ENCODE assay signal across 15 cellular contexts in genomic region chr16:15674571-15674970, GRCh38. TPM values are rescaled to one million over a fixed set of nuclear protein-coding genes. Genes with fewer than 3 reads are reported as not detected.
DNase-seq lines count a peak whose midpoint lies in the region; ATAC-seq and TF ChIP-seq lines count a peak whose summit lies in the region.
"Had no signal": no experiment of that assay in that cellular context is flagged by ENCODE, and none has a peak within 500 bp of the region (broad histone marks: within the 10 kb centered on the region; RNA-seq: fewer than 3 reads in every experiment).

No MANE protein-coding gene starts in this region.

- peak overlapping the region; percentile 98 to 99 (median 99) for H3K27ac Mint-ChIP-seq in CD14-positive monocyte
- peak overlapping the region; percentile 98 for H3K27ac Mint-ChIP-seq in activated naive CD8-positive, alpha-beta T cell treated with anti-CD3 and anti-CD28 coated beads, Interleukin-2, amount 10 ng/mL, durations not matched to agents 7 days and 5 days
- H3K27ac Mint-ChIP-seq: mesothelial cell of epicardium had no signal

- ATAC-seq in activated naive CD8-positive, alpha-beta T cell treated with anti-CD3 and anti-CD28 coated beads, Interleukin-2, amount 10 ng/mL, durations not matched to agents 7 days and 5 days (ENCODE audit: low read depth) = no peak
- ATAC-seq in GM21360 (IDR thresholded peaks at IDR 0.05; ENCODE audit: unreplicated experiment) = no peak
- ATAC-seq in HG02642 (IDR thresholded peaks at IDR 0.05; ENCODE audit: poor library complexity, unreplicated experiment) = no peak
- ATAC-seq in HG02970 (IDR thresholded peaks at IDR 0.05; ENCODE audit: low FRiP score, unreplicated experiment) = no peak
- ATAC-seq: Right ventricle myocardium inferior had no signal

- H3K27me3 ChIP-seq in BE2C = no peaks in the 10 kb centered on the region

- peaks cover 57 to 81% of the 10 kb centered on the region in 2 donors for H3K36me3 Mint-ChIP-seq in CD14-positive monocyte
- peaks cover 43% of the 10 kb centered on the region for H3K36me3 Mint-ChIP-seq in activated naive CD8-positive, alpha-beta T cell treated with anti-CD3 and anti-CD28 coated beads, Interleukin-2, amount 10 ng/mL, durations not matched to agents 7 days and 5 days

- H3K4me3 Mint-ChIP-seq in CD14-positive monocyte = no peak overlapping the region
- no peak overlapping the region for H3K4me3 Mint-ChIP-seq in activated naive CD8-positive, alpha-beta T cell treated with anti-CD3 and anti-CD28 coated beads, Interleukin-2, amount 10 ng/mL, durations not matched to agents 7 days and 5 days
- H3K4me3 Mint-ChIP-seq: mesothelial cell of epicardium had no signal

- peaks cover 12% of the 10 kb centered on the region for H3K36me3 ChIP-seq in BE2C

- H3K9me3 Mint-ChIP-seq in CD14-positive monocyte = no peaks in the 10 kb centered on the region
- no peaks in the 10 kb centered on the region for H3K9me3 Mint-ChIP-seq in activated naive CD8-positive, alpha-beta T cell treated with anti-CD3 and anti-CD28 coated beads, Interleukin-2, amount 10 ng/mL, durations not matched to agents 7 days and 5 days
- H3K9me3 Mint-ChIP-seq: mesothelial cell of epicardium had no signal

- no peaks in the 10 kb centered on the region for H3K4me1 ChIP-seq in BE2C

- TF ChIP-seq CTCF in 22Rv1 (IDR thresholded peaks at IDR 0.05) = no peak
- no peak for TF ChIP-seq CTCF in CD14-positive monocyte (IDR thresholded peaks at IDR 0.05)
- TF ChIP-seq CTCF in BE2C (IDR thresholded peaks at IDR 0.05; ENCODE audit: low read depth, low read length) = no peak

- intact Hi-C loops in CD14-positive monocyte (cut with micrococcal nuclease) = loop anchor here in 1 of 2 donors (10.0 kb wide), 1 partner anchor 80 kb away; no protein-coding TSS in a partner anchor

- DNase-seq in CD14-positive monocyte (ENCODE audit: low spot score) = no peak
- no peak for DNase-seq in activated naive CD8-positive, alpha-beta T cell treated with anti-CD3 and anti-CD28 coated beads, Interleukin-2, amount 10 ng/mL, durations not matched to agents 7 days and 5 days
- DNase-seq in midbrain (lab: John Stamatoyannopoulos, UW) = peak; percentile 51
- no peak for DNase-seq in BE2C
- DNase-seq: amniotic stem cell; cortex of kidney; EL; NCI-H1092; NK-92 treated with Interleukin-12 subunit alpha and Interleukin-12 subunit beta, amount 100 ng/mL, for 24 hours had no signal

- no peaks in the 10 kb centered on the region for H3K9me3 ChIP-seq in BE2C

- no peak overlapping the region for H3K4me3 ChIP-seq in BE2C (ENCODE audit: low read depth, low read length)

- H3K27ac ChIP-seq in 22Rv1 = 0 out of 2 replicates have a peak overlapping the region, but pooled peaks have one; percentile 91

- POLR2A ChIA-PET in activated naive CD8-positive, alpha-beta T cell treated with anti-CD3 and anti-CD28 coated beads, Interleukin-2, amount 10 ng/mL, durations not matched to agents 7 days and 5 days (lab: Charles Lee) = interaction anchor here (1.4 kb wide), 1 partner anchor 32 kb away, joined by 4 read pairs; the partner anchor contains the start of gene MARF1

- H3K4me1 Mint-ChIP-seq in CD14-positive monocyte = peaks cover 54% of the 10 kb centered on the region
- peaks cover 43% of the 10 kb centered on the region for H3K4me1 Mint-ChIP-seq in activated naive CD8-positive, alpha-beta T cell treated with anti-CD3 and anti-CD28 coated beads, Interleukin-2, amount 10 ng/mL, durations not matched to agents 7 days and 5 days
- H3K4me1 Mint-ChIP-seq: mesothelial cell of epicardium had no signal

- H3K27me3 Mint-ChIP-seq in CD14-positive monocyte (ENCODE audit: low read depth in 3 of 3) = peaks cover 0 to 7% (median 2%) of the 10 kb centered on the region in 3 donors
- no peaks in the 10 kb centered on the region for H3K27me3 Mint-ChIP-seq in activated naive CD8-positive, alpha-beta T cell treated with anti-CD3 and anti-CD28 coated beads, Interleukin-2, amount 10 ng/mL, durations not matched to agents 7 days and 5 days

RNA-seq across cellular contexts. Expression of gene NDE1, which starts 24.5 kb away (rescaled TPM):
- polyA plus RNA-seq in CD14-positive monocyte = 10 to 100 TPM; 26.0 to 28.0 TPM
- 100 to 1,000 TPM; 139 to 141 TPM for total RNA-seq in activated naive CD8-positive, alpha-beta T cell treated with anti-CD3 and anti-CD28 coated beads, Interleukin-2, amount 10 ng/mL, durations not matched to agents 7 days and 5 days
- 11.3 TPM for polyA plus RNA-seq in BE2C (2012; ENCODE audit: insufficient read depth, insufficient read length, low read depth)

RNA-seq across cellular contexts. Expression of gene MARF1, which starts 31.6 kb away (rescaled TPM):
- polyA plus RNA-seq in CD14-positive monocyte = 1 to 10 TPM; 5.7 to 9.8 TPM
- total RNA-seq in activated naive CD8-positive, alpha-beta T cell treated with anti-CD3 and anti-CD28 coated beads, Interleukin-2, amount 10 ng/mL, durations not matched to agents 7 days and 5 days = 100 to 1,000 TPM; 111 to 114 TPM
- 34.9 TPM for polyA plus RNA-seq in BE2C (2012; ENCODE audit: insufficient read depth, insufficient read length, low read depth)
